ENCODE assay signal across 8 cellular contexts in genomic region chr15:43792761-43793493, GRCh38. TPM values are rescaled to one million over a fixed set of nuclear protein-coding genes. Genes with fewer than 3 reads are reported as not detected.
A peak's percentile ranks its signal among the peaks of the same experiment; 100 is the strongest.
DNase-seq lines count a peak whose midpoint lies in the region; ATAC-seq and TF ChIP-seq lines count a peak whose summit lies in the region.

No MANE protein-coding gene starts in this region.

- ATAC-seq in HG03135 (IDR thresholded peaks at IDR 0.05; ENCODE audit: unreplicated experiment) (peak; percentile 11), GM21576 (IDR thresholded peaks at IDR 0.05; ENCODE audit: unreplicated experiment) (no peak)
- no peak for ATAC-seq in activated CD8-positive, alpha-beta T cell treated with anti-CD3 and anti-CD28 coated beads, Interleukin-2, amount 10 ng/mL, durations not matched to agents 7 days and 5 days

- no peaks in the 10 kb centered on the region for H3K27me3 Mint-ChIP-seq in activated CD8-positive, alpha-beta T cell treated with anti-CD3 and anti-CD28 coated beads, Interleukin-2, amount 10 ng/mL, durations not matched to agents 7 days and 5 days (ENCODE audit: low read depth)
- no peaks in the 10 kb centered on the region for H3K27me3 Mint-ChIP-seq in neural crest cell (ENCODE audit: low read depth)

- CTCF ChIA-PET in activated CD8-positive, alpha-beta T cell treated with anti-CD3 and anti-CD28 coated beads, Interleukin-2, amount 10 ng/mL, durations not matched to agents 7 days and 5 days (lab: Charles Lee): interaction anchor here (0.8 to 1.4 kb wide), 5 partner anchors 16 to 35 kb away, joined by 3 to 9 read pairs (median 3); partner anchors contain the start of gene ELL3

- TF ChIP-seq CTCF in neural crest cell (conservative IDR thresholded peaks at IDR 0.05): no peak

- H3K36me3 Mint-ChIP-seq in activated CD8-positive, alpha-beta T cell treated with anti-CD3 and anti-CD28 coated beads, Interleukin-2, amount 10 ng/mL, durations not matched to agents 7 days and 5 days (ENCODE audit: low read depth): peaks cover 51% of the 10 kb centered on the region
- H3K36me3 Mint-ChIP-seq in neural crest cell (ENCODE audit: low read depth): peaks cover 3% of the 10 kb centered on the region

- POLR2A ChIA-PET in activated CD8-positive, alpha-beta T cell treated with anti-CD3 and anti-CD28 coated beads, Interleukin-2, amount 10 ng/mL, durations not matched to agents 7 days and 5 days (lab: Charles Lee): interaction anchor here (0.5 to 3.7 kb wide), 10 partner anchors 9 to 931 kb away, joined by 3 to 21 read pairs (median 6); partner anchors contain the start of genes ELL3, HYPK, MFAP1 and PDIA3

- H3K4me1 Mint-ChIP-seq in activated CD8-positive, alpha-beta T cell treated with anti-CD3 and anti-CD28 coated beads, Interleukin-2, amount 10 ng/mL, durations not matched to agents 7 days and 5 days (ENCODE audit: low read depth): peaks cover 44% of the 10 kb centered on the region
- peaks cover 32% of the 10 kb centered on the region for H3K4me1 Mint-ChIP-seq in neural crest cell

- peak overlapping the region; percentile 98 for H3K27ac Mint-ChIP-seq in activated CD8-positive, alpha-beta T cell treated with anti-CD3 and anti-CD28 coated beads, Interleukin-2, amount 10 ng/mL, durations not matched to agents 7 days and 5 days
- peak overlapping the region; percentile 98 for H3K27ac Mint-ChIP-seq in neural crest cell (ENCODE audit: unreplicated experiment)

- H3K9me3 Mint-ChIP-seq in activated CD8-positive, alpha-beta T cell treated with anti-CD3 and anti-CD28 coated beads, Interleukin-2, amount 10 ng/mL, durations not matched to agents 7 days and 5 days (ENCODE audit: insufficient read depth): no peaks in the 10 kb centered on the region
- H3K9me3 Mint-ChIP-seq in neural crest cell: no peaks in the 10 kb centered on the region

- H3K4me3 Mint-ChIP-seq in activated CD8-positive, alpha-beta T cell treated with anti-CD3 and anti-CD28 coated beads, Interleukin-2, amount 10 ng/mL, durations not matched to agents 7 days and 5 days: peak overlapping the region; percentile 96
- peak overlapping the region; percentile 99 for H3K4me3 Mint-ChIP-seq in neural crest cell

- peak; percentile 51 for DNase-seq in AG20443 (ENCODE audit: low spot score)
- DNase-seq in activated CD8-positive, alpha-beta T cell treated with anti-CD3 and anti-CD28 coated beads, Interleukin-2, amount 10 ng/mL, durations not matched to agents 7 days and 5 days: peak; percentile 51
- peak; percentile 40 for DNase-seq in fibroblast of gingiva (ENCODE audit: low read depth)
- DNase-seq in neural crest cell (ENCODE audit: low read depth, low spot score): no peak
- DNase-seq in ecto neural progenitor cell (ENCODE audit: low spot score): no peak
- DNase-seq in NCI-H1105 treated with DMSO at 0.1 percent for 48 hours (lab: John Stamatoyannopoulos, UW): no peak

RNA-seq across cellular contexts. Expression of gene SERF2, which starts 0.8 kb away (rescaled TPM):
- total RNA-seq in activated CD8-positive, alpha-beta T cell treated with anti-CD3 and anti-CD28 coated beads, Interleukin-2, amount 10 ng/mL, durations not matched to agents 7 days and 5 days: 1,000 to 10,000 TPM; 1,025 to 1,042 TPM
- 578 and 599 TPM in 2 replicates for total RNA-seq in neural crest cell

RNA-seq across cellular contexts. Expression of gene SERINC4, which starts 7.1 kb away (rescaled TPM):
- total RNA-seq in activated CD8-positive, alpha-beta T cell treated with anti-CD3 and anti-CD28 coated beads, Interleukin-2, amount 10 ng/mL, durations not matched to agents 7 days and 5 days: under 1 TPM; 0.21 to 0.39 TPM
- 0.23 and 0.35 TPM in 2 replicates for total RNA-seq in neural crest cell

RNA-seq across cellular contexts. Expression of gene HYPK, which starts 7.5 kb away (rescaled TPM):
- 10 to 100 TPM; 15.8 to 19.9 TPM for total RNA-seq in activated CD8-positive, alpha-beta T cell treated with anti-CD3 and anti-CD28 coated beads, Interleukin-2, amount 10 ng/mL, durations not matched to agents 7 days and 5 days
- total RNA-seq in neural crest cell: 12.0 and 19.8 TPM in 2 replicates

RNA-seq across cellular contexts. Expression of gene ELL3, which starts 16.2 kb away (rescaled TPM):
- 1 to 10 TPM; 3.1 to 4.4 TPM for total RNA-seq in activated CD8-positive, alpha-beta T cell treated with anti-CD3 and anti-CD28 coated beads, Interleukin-2, amount 10 ng/mL, durations not matched to agents 7 days and 5 days
- 1.3 and 2.7 TPM in 2 replicates for total RNA-seq in neural crest cell

RNA-seq across cellular contexts. Expression of gene MFAP1, which starts 31.6 kb away (rescaled TPM):
- 10 to 100 TPM; 35.8 to 40.1 TPM for total RNA-seq in activated CD8-positive, alpha-beta T cell treated with anti-CD3 and anti-CD28 coated beads, Interleukin-2, amount 10 ng/mL, durations not matched to agents 7 days and 5 days
- 41.0 TPM in 2 replicates for total RNA-seq in neural crest cell

Comparison
In these comparisons a context has a peak if more than half of its experiments do, and no peak if none do; other contexts are left out.
1. DNase-seq: peak in AG20443 (single experiment), activated CD8-positive, alpha-beta T cell treated with anti-CD3 and anti-CD28 coated beads, Interleukin-2, amount 10 ng/mL, durations not matched to agents 7 days and 5 days (single experiment) and fibroblast of gingiva (single experiment); none in neural crest cell (single experiment), ecto neural progenitor cell (single experiment) and NCI-H1105 treated with DMSO at 0.1 percent for 48 hours (single experiment).